In genomic region chr13:27607125-27607524, GRCh38 we compare ENCODE assay signal across 10 cellular contexts. TPM values are rescaled to one million over a fixed set of nuclear protein-coding genes. Genes with fewer than 3 reads are reported as not detected.
DNase-seq lines count a peak whose midpoint lies in the region; ATAC-seq, FAIRE-seq and TF ChIP-seq lines count a peak whose summit lies in the region.
"Had no signal": no experiment of that assay in that cellular context is flagged by ENCODE, and none has a peak within 500 bp of the region (broad histone marks: within the 10 kb centered on the region; RNA-seq: fewer than 3 reads in every experiment).

No MANE protein-coding gene starts in this region.

- H2BK120ac ChIP-seq in H1 (replicated peaks; ENCODE audit: low read depth, low read length), result no peak overlapping the region
- H2BK120ac ChIP-seq in mesenchymal stem cell (ENCODE audit: low read depth, low read length), result no peak overlapping the region

- H3K4me3 ChIP-seq in MM.1S (ENCODE audit: low read length) (no peak overlapping the region; the same call in 1 of the 2 replicates), H1 (ENCODE audit: extremely low read depth in 1 of 4, insufficient read depth in 2 of 4, low read depth in 3 of 4, low read length in 4 of 4) (no peak overlapping the region), mesenchymal stem cell (ENCODE audit: insufficient read depth in 1 of 2, low read depth in 1 of 2, low read length in 2 of 2) (no peak overlapping the region)

- peaks cover 80% of the 10 kb centered on the region for H3K79me2 ChIP-seq in MM.1S (ENCODE audit: low read length)
- H3K79me2 ChIP-seq in H1 (ENCODE audit: control insufficient read depth in 1 of 2, insufficient read depth in 2 of 2, low read length in 2 of 2), result peaks cover 0 to 85% of the 10 kb centered on the region in 2 experiments; a peak in 3 of 4 replicates

- H3K4ac ChIP-seq in H1 (replicated peaks; ENCODE audit: insufficient read length, low read depth, low read length), result no peak overlapping the region
- H3K4ac ChIP-seq in mesenchymal stem cell (ENCODE audit: low read depth in 1 of 2, low read length in 2 of 2), result no peak overlapping the region

- FAIRE-seq in H1 (lab: Jason Lieb, UNC), result peak; percentile 42

- H4K8ac ChIP-seq in H1 (ENCODE audit: extremely low read depth, insufficient read depth, low read length), result no peak overlapping the region
- H4K8ac ChIP-seq in mesenchymal stem cell (ENCODE audit: low read length), result no peak overlapping the region

- no peak overlapping the region for H2BK15ac ChIP-seq in H1 (ENCODE audit: low read length)
- H2BK15ac ChIP-seq in mesenchymal stem cell (ENCODE audit: low read depth, poor library complexity, severe bottlenecking), result no peak overlapping the region

- H3K36me3 ChIP-seq in MM.1S (replicated peaks; ENCODE audit: insufficient read depth, low read length) (no peaks in the 10 kb centered on the region), H1 (ENCODE audit: control insufficient read depth in 2 of 4, insufficient read depth in 4 of 4, low read length in 3 of 4) (no peaks in the 10 kb centered on the region), mesenchymal stem cell (ENCODE audit: control insufficient read depth in 1 of 2, insufficient read depth in 2 of 2, low read depth in 1 of 2, low read length in 2 of 2) (no peaks in the 10 kb centered on the region)

- peaks cover 6% of the 10 kb centered on the region; the same call in 1 of the 2 replicates for H3K79me1 ChIP-seq in H1 (ENCODE audit: low read depth, low read length)
- H3K79me1 ChIP-seq in mesenchymal stem cell (replicated peaks; ENCODE audit: low read length, poor library complexity, severe bottlenecking), result peaks cover 6% of the 10 kb centered on the region

- H3K23ac ChIP-seq in H1 (ENCODE audit: insufficient read length) (no peak overlapping the region), mesenchymal stem cell (ENCODE audit: low read length in 2 of 2) (no peak overlapping the region)

- TF ChIP-seq RAD21 in H1 (IDR thresholded peaks at IDR 0.05 in 1 of 2, conservative IDR thresholded peaks at IDR 0.05 in 1 of 2; ENCODE audit: low read depth in 2 of 2, low read length in 2 of 2), result no peak

- H3K18ac ChIP-seq in H1 (ENCODE audit: extremely low read depth, low read length), result no peak overlapping the region
- H3K18ac ChIP-seq in mesenchymal stem cell (ENCODE audit: low read depth in 1 of 2, low read length in 2 of 2), result no peak overlapping the region

- no peak overlapping the region for H3K14ac ChIP-seq in H1 (ENCODE audit: insufficient read length)
- H3K14ac ChIP-seq in mesenchymal stem cell (ENCODE audit: low read length in 2 of 2), result no peak overlapping the region

- no peak overlapping the region for H3K56ac ChIP-seq in H1 (replicated peaks; ENCODE audit: insufficient read length, low read depth, low read length)

- H3K4me2 ChIP-seq in MM.1S (ENCODE audit: low read depth, low read length) (peak overlapping the region; percentile 54), H1 (ENCODE audit: insufficient read depth in 1 of 2, low read depth in 2 of 2, low read length in 2 of 2) (no peak overlapping the region), mesenchymal stem cell (ENCODE audit: low read length, poor library complexity, severe bottlenecking) (no peak overlapping the region)

- no peaks in the 10 kb centered on the region for H3K9me2 ChIP-seq in MM.1S (replicated peaks; ENCODE audit: insufficient read depth, low read length)

- CTCF ChIA-PET in H1 (lab: Charles Lee; ENCODE audit: partially characterized antibody), result interaction anchor here (1.5 kb wide), 1 partner anchor 21 kb away, joined by 3 read pairs; no protein-coding TSS in a partner anchor

- H2BK12ac ChIP-seq in H1 (ENCODE audit: low read depth, low read length) (no peak overlapping the region), mesenchymal stem cell (ENCODE audit: low read length in 2 of 2) (no peak overlapping the region)

- H3K9me3 ChIP-seq in MM.1S (replicated peaks; ENCODE audit: insufficient read depth, low read length) (no peaks in the 10 kb centered on the region), H1 (ENCODE audit: insufficient read depth in 2 of 2, low read depth in 1 of 2, low read length in 1 of 2) (no peaks in the 10 kb centered on the region), mesenchymal stem cell (ENCODE audit: control insufficient read depth, low read length) (no peaks in the 10 kb centered on the region)

- H4K5ac ChIP-seq in H1 (ENCODE audit: insufficient read length, low read depth, low read length), result no peak overlapping the region

- H3F3A ChIP-seq in MM.1S (ENCODE audit: insufficient read depth, low read length), result peaks cover 5% of the 10 kb centered on the region; the same call in 1 of the 2 replicates

- H4K91ac ChIP-seq in H1 (replicated peaks; ENCODE audit: insufficient read length, low read length) (no peak overlapping the region), mesenchymal stem cell (ENCODE audit: low read length) (no peak overlapping the region)

- H3K27me3 ChIP-seq in MM.1S (replicated peaks; ENCODE audit: insufficient read depth, low read length) (no peaks in the 10 kb centered on the region), H1 (replicated peaks in 1 of 4; ENCODE audit: control insufficient read depth in 3 of 4, extremely low read depth in 1 of 4, insufficient read depth in 3 of 4, low read length in 3 of 4) (no peaks in the 10 kb centered on the region), mesenchymal stem cell (ENCODE audit: control insufficient read depth in 1 of 2, insufficient read depth in 1 of 2, low read length in 2 of 2) (no peaks in the 10 kb centered on the region)

- TF ChIP-seq EP300 in H1 (IDR thresholded peaks at IDR 0.05; ENCODE audit: borderline replicate concordance in 1 of 2, low read depth in 2 of 2, low read length in 2 of 2), result no peak

- WGBS in H1 (ENCODE audit: extremely low coverage in 1 of 2, insufficient coverage in 1 of 2, insufficient read length in 1 of 2, insufficient replicate concordance in 2 of 2, low coverage in 1 of 2, low lambda C conversion rate in 2 of 2, missing lambda C conversion rate in 1 of 2), 2 experiments, result 71% methylated on average over 4 of the region's 4 CpGs; no CpG with 5 or more reads in 1 of the 2 experiments
- 15% methylated on average over 3 of the region's 4 CpGs for WGBS in mesenchymal stem cell

- H4K20me1 ChIP-seq in MM.1S (ENCODE audit: insufficient read depth, low read length), result no peaks in the 10 kb centered on the region
- H4K20me1 ChIP-seq in H1 (replicated peaks in 1 of 2; ENCODE audit: control insufficient read depth in 1 of 2, insufficient read depth in 2 of 2, low read length in 2 of 2), result peaks cover under 1 to 1% of the 10 kb centered on the region in 2 experiments

- no peak overlapping the region for H2AK5ac ChIP-seq in H1 (ENCODE audit: low read depth, low read length)
- no peak overlapping the region for H2AK5ac ChIP-seq in mesenchymal stem cell (ENCODE audit: low read length, severe bottlenecking)

- no peak overlapping the region for H2BK5ac ChIP-seq in H1 (ENCODE audit: low read depth, low read length)
- no peak overlapping the region for H2BK5ac ChIP-seq in mesenchymal stem cell (ENCODE audit: low read depth, low read length, poor library complexity, severe bottlenecking)

- DNase-seq in AG20443 (ENCODE audit: low spot score), result peak; percentile 50
- DNase-seq in MM.1S, result no peak
- no peak for DNase-seq in H1 (ENCODE audit: low read depth in 1 of 2, low spot score in 2 of 2)
- peak; percentile 87 for DNase-seq in mesenchymal stem cell
- no peak for DNase-seq in stimulated activated naive CD4-positive, alpha-beta T cell treated with Interleukin-2 at 50 U/mL for 16 hours (lab: John Stamatoyannopoulos, UW)
- no peak for DNase-seq in middle frontal gyrus (ENCODE audit: extremely low spot score, low spot score)
- DNase-seq in DMS 273 treated with DMSO at 0.1 percent for 48 hours (lab: John Stamatoyannopoulos, UW), result no peak
- DNase-seq: activated naive CD4-positive, alpha-beta T cell treated with anti-CD3 and anti-CD28 coated beads for 36 hours; stimulated activated CD4-positive, alpha-beta T cell treated with anti-CD3 and anti-CD28 coated beads, Interleukin-2, amount 100 ng/mL, for 48 hours had no signal

- no peak overlapping the region for H2BK20ac ChIP-seq in H1 (ENCODE audit: low read length)

- no peak for TF ChIP-seq CTCF in MM.1S (IDR thresholded peaks at IDR 0.05; ENCODE audit: low read length)
- no peak for TF ChIP-seq CTCF in H1 (IDR thresholded peaks at IDR 0.05; ENCODE audit: control extremely low read depth in 1 of 3, insufficient read depth in 1 of 3, low read depth in 1 of 3, low read length in 3 of 3)

- H3K23me2 ChIP-seq in H1 (ENCODE audit: low read depth, low read length), result no peaks in the 10 kb centered on the region

- peak overlapping the region; percentile 27; the same call in 1 of the 2 replicates for H3K27ac ChIP-seq in MM.1S (ENCODE audit: low read length)
- no peak overlapping the region for H3K27ac ChIP-seq in H1 (ENCODE audit: low read depth, low read length)
- no peak overlapping the region for H3K27ac ChIP-seq in mesenchymal stem cell (ENCODE audit: low read length, poor library complexity, severe bottlenecking)

- no peak for ATAC-seq in GM19328 (IDR thresholded peaks at IDR 0.05; ENCODE audit: unreplicated experiment)

- TF ChIP-seq POLR2A in H1 (IDR thresholded peaks at IDR 0.05; ENCODE audit: control extremely low read depth in 1 of 2, low read depth in 2 of 2, low read length in 2 of 2), result no peak

- H3K9ac ChIP-seq in MM.1S (ENCODE audit: low read length) (no peak overlapping the region), H1 (replicated peaks in 1 of 4; ENCODE audit: extremely low read depth in 1 of 4, low read depth in 3 of 4, low read length in 3 of 4) (no peak overlapping the region), mesenchymal stem cell (ENCODE audit: low read length) (no peak overlapping the region)

- H3K4me1 ChIP-seq in MM.1S (ENCODE audit: low read length) (peaks cover 20% of the 10 kb centered on the region; the same call in 1 of the 2 replicates), H1 (replicated peaks in 1 of 4; ENCODE audit: control insufficient read depth in 3 of 4, insufficient read depth in 4 of 4, low read length in 3 of 4) (peaks cover 0 to 3% (median 1%) of the 10 kb centered on the region in 4 experiments; a peak in 4 of 7 replicates), mesenchymal stem cell (ENCODE audit: control insufficient read depth, insufficient read depth, low read depth, low read length) (no peaks in the 10 kb centered on the region)

- POLR2A ChIA-PET in H1 (lab: Charles Lee; ENCODE audit: partially characterized antibody), result interaction anchor here (1.9 kb wide), 1 partner anchor 13 kb away, joined by 6 read pairs; the partner anchor contains the start of gene LNX2

- H2AFZ ChIP-seq in MM.1S (ENCODE audit: low read length) (no peak overlapping the region), H1 (ENCODE audit: low read length) (no peak overlapping the region), mesenchymal stem cell (ENCODE audit: low read depth, low read length) (no peak overlapping the region)

RNA-seq across cellular contexts. Expression of gene LNX2, which starts 13.2 kb away (rescaled TPM):
- 12.3 and 13.9 TPM in 2 replicates for total RNA-seq in H1 (2021; fragmentation: NEBNext Ultra II Directional; extraction: Animal tissue kit (Norgen Biotek cat#: 25700))
- 5.5 and 6.4 TPM in 2 replicates for polyA plus RNA-seq in H1 (2011; rRNA removed)
- polyA plus RNA-seq in H1 (2011; cell fraction: cytosol; rRNA removed), result 6.5 TPM
- 4.9 TPM for polyA plus RNA-seq in H1 (2011; cell fraction: nucleus; rRNA removed)
- polyA plus RNA-seq in H1 (2012, experiment 1 of 2), result 5.3 to 5.9 TPM (median 5.6 TPM) in 4 replicates
- polyA plus RNA-seq in H1 (2012, experiment 2 of 2), result 0.66 TPM
- 6.3 TPM for polyA plus RNA-seq in H1 (2013, experiment 1 of 2)
- polyA plus RNA-seq in H1 (2013, experiment 2 of 2), result 6.0 TPM
- 17.4 and 20.9 TPM in 2 replicates for polyA minus RNA-seq in H1 (2011; rRNA and poly(A)+ RNA removed)
- 10.1 TPM for polyA minus RNA-seq in H1 (2011; cell fraction: cytosol; rRNA and poly(A)+ RNA removed)
- 14.3 TPM for polyA minus RNA-seq in H1 (2011; cell fraction: nucleus; rRNA and poly(A)+ RNA removed)
- polyA plus RNA-seq in mesenchymal stem cell (2013, experiment 1 of 2), result 5.6 TPM
- 5.7 TPM for polyA plus RNA-seq in mesenchymal stem cell (2013, experiment 2 of 2)

RNA-seq across cellular contexts. Expression of gene POLR1D, which starts 14.6 kb away (rescaled TPM):
- total RNA-seq in H1 (2021; fragmentation: NEBNext Ultra II Directional; extraction: Animal tissue kit (Norgen Biotek cat#: 25700)), result 232 TPM in 2 replicates
- polyA plus RNA-seq in H1 (2011; rRNA removed), result 146 and 226 TPM in 2 replicates
- 210 TPM for polyA plus RNA-seq in H1 (2011; cell fraction: cytosol; rRNA removed)
- 135 TPM for polyA plus RNA-seq in H1 (2011; cell fraction: nucleus; rRNA removed)
- polyA plus RNA-seq in H1 (2012, experiment 1 of 2), result 221 to 334 TPM (median 230 TPM) in 4 replicates
- 298 TPM for polyA plus RNA-seq in H1 (2012, experiment 2 of 2)
- polyA plus RNA-seq in H1 (2013, experiment 1 of 2), result 346 TPM
- polyA plus RNA-seq in H1 (2013, experiment 2 of 2), result 335 TPM
- polyA minus RNA-seq in H1 (2011; rRNA and poly(A)+ RNA removed), result 77.6 and 78.6 TPM in 2 replicates
- polyA minus RNA-seq in H1 (2011; cell fraction: cytosol; rRNA and poly(A)+ RNA removed), result 61.1 TPM
- polyA minus RNA-seq in H1 (2011; cell fraction: nucleus; rRNA and poly(A)+ RNA removed), result 78.1 TPM
- 215 TPM for polyA plus RNA-seq in mesenchymal stem cell (2013, experiment 1 of 2)
- 218 TPM for polyA plus RNA-seq in mesenchymal stem cell (2013, experiment 2 of 2)

Comparison
In these comparisons a context has a peak if more than half of its experiments do, and no peak if none do; other contexts are left out.
1. DNase-seq: peak in AG20443 (single experiment) and mesenchymal stem cell (single experiment); none in MM.1S (single experiment), H1 (0 of 2), stimulated activated naive CD4-positive, alpha-beta T cell treated with Interleukin-2 at 50 U/mL for 16 hours (single experiment), middle frontal gyrus (single experiment) and DMS 273 treated with DMSO at 0.1 percent for 48 hours (single experiment).